In the genomic region with DNA sequence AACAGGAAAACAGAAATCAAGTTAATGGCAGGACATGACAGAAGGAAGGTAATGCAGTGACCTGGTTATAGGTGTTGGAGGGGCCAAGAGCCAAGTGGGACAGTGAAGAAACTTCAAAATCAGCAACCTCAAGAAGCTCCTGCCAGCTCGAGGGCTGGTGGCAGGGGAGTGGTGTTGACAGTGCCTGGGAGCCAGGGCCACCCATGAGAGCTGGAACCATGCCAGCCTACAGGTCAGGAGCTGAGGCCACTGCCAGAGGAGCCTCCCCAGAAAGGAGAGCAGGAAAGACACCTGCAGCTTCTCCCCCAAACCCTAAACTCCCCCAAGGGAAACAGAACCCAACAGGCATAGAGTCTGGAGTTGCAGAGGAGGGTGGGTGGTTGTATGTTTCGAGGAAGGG, we compare ENCODE assay signal across 10 cellular contexts.
"Had no signal": no experiment of that assay in that cellular context is flagged by ENCODE, and none has a peak within 500 bp of the region (broad histone marks: within the 10 kb centered on the region; RNA-seq: fewer than 3 reads in every experiment).

No MANE protein-coding gene starts in this region.

- H3K36me3 Mint-ChIP-seq: activated naive CD8-positive, alpha-beta T cell treated with anti-CD3 and anti-CD28 coated beads for 36 hours had no signal

- H3K4me1 Mint-ChIP-seq: activated CD4-positive, alpha-beta memory T cell treated with anti-CD3 and anti-CD28 coated beads, Interleukin-2, amount 10 ng/mL, durations not matched to agents 7 days and 5 days; activated naive CD8-positive, alpha-beta T cell treated with anti-CD3 and anti-CD28 coated beads for 36 hours had no signal

- DNase-seq: activated CD4-positive, alpha-beta memory T cell treated with anti-CD3 and anti-CD28 coated beads, Interleukin-2, amount 10 ng/mL, durations not matched to agents 7 days and 5 days; activated gamma-delta T cell treated with Interleukin-2 at 50 U/mL for 16 hours; activated naive CD8-positive, alpha-beta T cell treated with anti-CD3 and anti-CD28 coated beads for 36 hours; activated T-cell treated with anti-CD3 and anti-CD28 coated beads, Interleukin-2, amount 50 U/mL, for 48 hours; midbrain; stimulated activated CD4-positive, alpha-beta T cell treated with anti-CD3 and anti-CD28 coated beads, Interleukin-15, amount 100 ng/mL, for 24 hours; stimulated activated CD4-positive, alpha-beta T cell treated with anti-CD3 and anti-CD28 coated beads, Interleukin-4, amount 100 ng/mL, for 24 hours had no signal

- H3K4me3 ChIP-seq: lung, tibial nerve had no signal

- H3K9me3 Mint-ChIP-seq: activated CD4-positive, alpha-beta memory T cell treated with anti-CD3 and anti-CD28 coated beads, Interleukin-2, amount 10 ng/mL, durations not matched to agents 7 days and 5 days; activated naive CD8-positive, alpha-beta T cell treated with anti-CD3 and anti-CD28 coated beads for 36 hours had no signal

- H3K27ac Mint-ChIP-seq: activated CD4-positive, alpha-beta memory T cell treated with anti-CD3 and anti-CD28 coated beads, Interleukin-2, amount 10 ng/mL, durations not matched to agents 7 days and 5 days; activated naive CD8-positive, alpha-beta T cell treated with anti-CD3 and anti-CD28 coated beads for 36 hours had no signal

- H3K4me3 Mint-ChIP-seq: activated CD4-positive, alpha-beta memory T cell treated with anti-CD3 and anti-CD28 coated beads, Interleukin-2, amount 10 ng/mL, durations not matched to agents 7 days and 5 days; activated naive CD8-positive, alpha-beta T cell treated with anti-CD3 and anti-CD28 coated beads for 36 hours had no signal

- H3K36me3 ChIP-seq: tibial nerve had no signal

- H3K27ac ChIP-seq: tibial nerve, VCaP had no signal

- H3K9me3 ChIP-seq: tibial nerve had no signal
